Comparison of ENCODE assay signal across 8 cellular contexts in the genomic region with DNA sequence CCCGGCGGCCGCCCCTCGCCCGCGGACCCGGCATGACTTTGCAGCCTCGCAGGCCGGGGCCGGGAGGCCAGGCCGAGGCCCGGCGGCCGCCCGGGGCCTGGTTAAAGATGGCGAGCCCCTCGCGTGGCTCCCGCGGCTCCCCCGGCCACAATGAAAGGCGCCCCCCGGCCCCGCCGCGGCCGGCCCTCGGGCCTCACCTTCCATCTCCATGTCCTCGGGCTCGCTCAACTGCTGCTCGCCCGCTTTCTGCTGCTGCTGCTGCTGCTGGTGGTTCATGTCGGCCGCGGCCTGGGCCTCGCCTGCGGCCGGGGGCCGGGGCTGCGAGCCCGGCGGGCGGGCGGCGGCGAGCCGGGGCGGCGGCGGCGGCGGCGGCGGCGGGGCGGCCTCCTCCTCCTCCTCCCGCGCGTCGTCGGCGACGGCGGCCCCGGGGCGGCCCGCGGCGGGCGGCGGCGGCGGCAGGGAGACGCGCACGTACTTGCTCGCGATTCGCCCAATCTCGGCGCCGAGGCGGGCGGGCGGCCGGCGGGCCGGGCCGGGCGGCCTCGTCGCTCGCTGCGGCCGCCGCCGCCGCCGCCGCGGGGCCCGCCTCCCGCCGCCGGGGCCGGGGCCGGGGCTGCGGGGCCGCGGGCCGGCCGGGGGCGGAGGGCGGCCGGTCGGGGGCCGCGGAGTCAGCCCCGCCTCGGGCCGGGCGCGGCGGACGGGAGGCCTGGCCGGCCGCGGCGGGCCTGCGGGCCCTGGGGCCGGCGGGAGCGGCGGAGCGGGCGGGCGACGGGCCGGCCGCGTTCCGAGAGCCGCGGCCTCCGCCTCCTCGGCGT. TPM values are rescaled to one million over a fixed set of nuclear protein-coding genes. Genes with fewer than 3 reads are reported as not detected.
A peak's percentile ranks its signal among the peaks of the same experiment; 100 is the strongest.
DNase-seq lines count a peak whose midpoint lies in the region; ATAC-seq, FAIRE-seq and TF ChIP-seq lines count a peak whose summit lies in the region.

No MANE protein-coding gene starts in this region.

- DNase-seq in AG20443 (ENCODE audit: low spot score) (peak; percentile 65), Panc1 (ENCODE audit: low read depth, low spot score) (no peak), D721Med (ENCODE audit: insufficient read length, low spot score) (no peak), SIG-M5 treated with dmso at 0.1 percent for 504 hours (lab: John Stamatoyannopoulos, UW; ENCODE audit: unreplicated experiment) (no peak), NCI-H187 (lab: John Stamatoyannopoulos, UW) (no peak)

- in situ Hi-C loops in Panc1 (cut with HindIII; ENCODE audit: low pct_unique_long_range_greater_than_20kb, low sequenced_read_pairs), result no loop called here

- H3K9me3 ChIP-seq in Panc1 (ENCODE audit: control insufficient read depth, insufficient read depth, low read depth, low read length), result no peaks in the 10 kb centered on the region
- H3K9me3 ChIP-seq in endocrine pancreas (ENCODE audit: control insufficient read depth, low read length), result no peaks in the 10 kb centered on the region
- no peaks in the 10 kb centered on the region for H3K9me3 ChIP-seq in neuron (ENCODE audit: low read length)

- intact Hi-C loops in Panc1 (cut with micrococcal nuclease; ENCODE audit: unreplicated experiment), result no loop called here

- ATAC-seq in GM21619 (IDR thresholded peaks at IDR 0.05; ENCODE audit: unreplicated experiment), result peak; percentile 0
- ATAC-seq in Panc1, result peak; percentile 21

- H3K27me3 ChIP-seq in Panc1 (ENCODE audit: control insufficient read depth, insufficient read depth, low read length), result no peaks in the 10 kb centered on the region
- no peaks in the 10 kb centered on the region for H3K27me3 ChIP-seq in endocrine pancreas (ENCODE audit: control insufficient read depth, insufficient read depth, low read length)
- H3K27me3 ChIP-seq in neuron (ENCODE audit: insufficient read depth, low read length), result no peaks in the 10 kb centered on the region

- POLR2A ChIA-PET in Panc1 (lab: Charles Lee), result no interaction called here

- peak overlapping the region; percentile 76 for H3K9ac ChIP-seq in endocrine pancreas (ENCODE audit: control insufficient read depth, insufficient read depth, low read length)

- FAIRE-seq in D721Med (lab: Jason Lieb, UNC), result no peak

- no TSS peak for BruUV-seq in Panc1 (replicated peaks; lab: Mats Ljungman, UMichigan)

- no peak for TF ChIP-seq CTCF in Panc1 (IDR thresholded peaks at IDR 0.05)
- TF ChIP-seq CTCF in D721Med (IDR thresholded peaks at IDR 0.05; ENCODE audit: insufficient read depth, missing control alignments), result no peak

- CTCF ChIA-PET in Panc1 (lab: Charles Lee), result no interaction called here

- peaks cover 4% of the 10 kb centered on the region; the same call in 1 of the 2 replicates for H3K36me3 ChIP-seq in Panc1 (ENCODE audit: control insufficient read depth, insufficient read depth, low read length)
- H3K36me3 ChIP-seq in endocrine pancreas (ENCODE audit: control insufficient read depth, insufficient read depth, low read length), result no peaks in the 10 kb centered on the region
- H3K36me3 ChIP-seq in neuron (ENCODE audit: insufficient read depth, low read length), result no peaks in the 10 kb centered on the region

- no peak overlapping the region for H2AFZ ChIP-seq in neuron (ENCODE audit: low read depth, low read length)

- H3K4me3 ChIP-seq in Panc1 (ENCODE audit: low read depth in 2 of 2, low read length in 2 of 2), result peak overlapping the region; percentile 81 to 85
- H3K4me3 ChIP-seq in endocrine pancreas (ENCODE audit: control insufficient read depth, insufficient read depth, low read length), result no peak overlapping the region
- peak overlapping the region; percentile 94 for H3K4me3 ChIP-seq in neuron (ENCODE audit: low read length)

- H3K27ac ChIP-seq in Panc1 (ENCODE audit: low read length), result no peak overlapping the region; the same call in 1 of the 2 replicates

- H3K4me1 ChIP-seq in Panc1 (ENCODE audit: control insufficient read depth, insufficient read depth, low read length) (peaks cover 32% of the 10 kb centered on the region), endocrine pancreas (ENCODE audit: control insufficient read depth, insufficient read depth, low read length) (no peaks in the 10 kb centered on the region), neuron (ENCODE audit: insufficient read depth, low read length) (peaks cover 41% of the 10 kb centered on the region)

RNA-seq across cellular contexts. Expression of gene USP7, which starts 0.5 kb away (rescaled TPM):
- total RNA-seq in Panc1 (2021; ENCODE audit: unreplicated experiment), result 125 TPM
- polyA plus RNA-seq in Panc1 (2012; ENCODE audit: insufficient read length), result 66.1 TPM
